6 cellular contexts compared by ENCODE assay signal in the genomic region with DNA sequence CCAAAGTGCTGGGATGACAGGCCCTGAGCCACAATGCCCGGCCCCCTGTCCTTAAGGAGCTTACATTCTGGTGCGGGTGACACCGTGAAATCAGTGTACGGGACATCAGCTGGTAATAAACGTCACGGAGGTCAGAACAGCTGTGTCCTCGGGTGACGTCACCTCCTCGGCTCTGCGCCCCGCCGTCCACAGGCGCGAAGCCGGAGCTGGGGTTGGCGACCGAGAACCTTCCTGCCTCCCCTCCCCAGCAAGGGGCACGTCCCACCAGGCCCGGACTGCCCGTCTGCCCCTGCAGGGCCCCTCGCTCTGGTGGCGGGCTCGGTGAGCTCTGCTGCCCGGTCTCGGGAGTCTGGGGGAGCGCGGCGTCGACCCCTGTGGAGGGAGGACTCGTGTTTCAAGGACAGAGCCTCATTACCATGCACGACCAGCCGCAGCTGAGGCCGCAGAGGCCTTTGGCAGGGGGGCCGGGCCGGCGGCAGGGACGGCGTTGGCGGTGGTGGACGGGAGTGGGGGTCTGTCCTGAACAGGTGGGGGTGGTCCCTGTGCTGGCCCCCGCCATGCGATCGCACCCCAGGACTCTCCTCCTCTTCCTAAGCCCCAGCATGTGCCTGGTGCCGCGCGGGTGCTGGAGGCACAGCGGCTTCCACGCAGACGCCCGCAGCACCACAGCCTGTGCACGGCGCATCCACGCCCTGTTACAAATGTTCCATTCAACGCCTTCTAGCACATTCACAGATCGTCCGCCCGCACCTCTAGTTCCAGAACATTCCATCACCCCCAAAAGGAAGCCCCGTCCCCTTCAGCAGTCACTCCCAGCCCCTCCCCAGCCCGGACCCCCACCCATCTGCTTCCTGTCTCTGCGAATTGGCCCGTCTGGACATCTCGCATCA. TPM values are rescaled to one million over a fixed set of nuclear protein-coding genes. Genes with fewer than 3 reads are reported as not detected.
DNase-seq lines count a peak whose midpoint lies in the region; ATAC-seq and TF ChIP-seq lines count a peak whose summit lies in the region.

No MANE protein-coding gene starts in this region.

- peak overlapping the region in 5 of 7 donors; percentile 12 to 75 (median 42) for H3K27ac Mint-ChIP-seq in CD14-positive monocyte
- H3K27ac Mint-ChIP-seq in activated T-helper 2 cell treated with anti-CD3 and anti-CD28 coated beads, Interferon-gamma antibody, Interleukin-2, Interleukin-4, amounts not matched to agents 10 μg/mL and 5 μg/mL and 100 μg/mL, durations not matched to agents 14 hours and 24 hours and 36 hours, result no peak overlapping the region

- H3K9me3 Mint-ChIP-seq in CD14-positive monocyte, result peaks cover 0 to 36% (median 14%) of the 10 kb centered on the region in 7 donors
- H3K9me3 Mint-ChIP-seq in activated T-helper 2 cell treated with anti-CD3 and anti-CD28 coated beads, Interferon-gamma antibody, Interleukin-2, Interleukin-4, amounts not matched to agents 10 μg/mL and 5 μg/mL and 100 μg/mL, durations not matched to agents 14 hours and 24 hours and 36 hours, result no peaks in the 10 kb centered on the region

- peaks cover 64 to 80% (median 76%) of the 10 kb centered on the region in 3 donors for H3K27me3 Mint-ChIP-seq in CD14-positive monocyte (ENCODE audit: low read depth in 3 of 3)
- peaks cover 51% of the 10 kb centered on the region for H3K27me3 Mint-ChIP-seq in activated T-helper 2 cell treated with anti-CD3 and anti-CD28 coated beads, Interferon-gamma antibody, Interleukin-2, Interleukin-4, amounts not matched to agents 10 μg/mL and 5 μg/mL and 100 μg/mL, durations not matched to agents 14 hours and 24 hours and 36 hours (ENCODE audit: low read depth)

- intact Hi-C loops in CD14-positive monocyte (cut with micrococcal nuclease), result no loop called here
- intact Hi-C loops in activated T-helper 2 cell treated with anti-CD3 and anti-CD28 coated beads, Interferon-gamma antibody, Interleukin-2, Interleukin-4, amounts not matched to agents 10 μg/mL and 5 μg/mL and 100 μg/mL, durations not matched to agents 14 hours and 24 hours and 36 hours (cut with micrococcal nuclease), result no loop called here

- no peak for ATAC-seq in HG03571 (IDR thresholded peaks at IDR 0.05; ENCODE audit: unreplicated experiment)

- no peak for TF ChIP-seq CTCF in CD14-positive monocyte (IDR thresholded peaks at IDR 0.05)

- peak overlapping the region; percentile 37 to 84 for H3K4me3 Mint-ChIP-seq in CD14-positive monocyte
- H3K4me3 Mint-ChIP-seq in activated T-helper 2 cell treated with anti-CD3 and anti-CD28 coated beads, Interferon-gamma antibody, Interleukin-2, Interleukin-4, amounts not matched to agents 10 μg/mL and 5 μg/mL and 100 μg/mL, durations not matched to agents 14 hours and 24 hours and 36 hours (ENCODE audit: low read depth), result no peak overlapping the region

- DNase-seq in CD14-positive monocyte (ENCODE audit: low spot score), result peak; percentile 77
- peak; percentile 16 for DNase-seq in amniotic epithelial cell (ENCODE audit: low read depth)
- peak; percentile 90 for DNase-seq in left kidney (ENCODE audit: low read depth, low spot score)
- no peak for DNase-seq in SIG-M5 (lab: John Stamatoyannopoulos, UW)
- DNase-seq in activated T-helper 2 cell treated with anti-CD3 and anti-CD28 coated beads, Interferon-gamma antibody, Interleukin-2, Interleukin-4, amounts not matched to agents 10 μg/mL and 5 μg/mL and 100 μg/mL, durations not matched to agents 14 hours and 24 hours and 36 hours (ENCODE audit: low spot score), result no peak

- peaks cover 40% of the 10 kb centered on the region for H3K4me1 Mint-ChIP-seq in CD14-positive monocyte
- H3K4me1 Mint-ChIP-seq in activated T-helper 2 cell treated with anti-CD3 and anti-CD28 coated beads, Interferon-gamma antibody, Interleukin-2, Interleukin-4, amounts not matched to agents 10 μg/mL and 5 μg/mL and 100 μg/mL, durations not matched to agents 14 hours and 24 hours and 36 hours (ENCODE audit: low read depth), result peaks cover 4% of the 10 kb centered on the region

- H3K36me3 Mint-ChIP-seq in CD14-positive monocyte, result peaks cover 9 to 20% of the 10 kb centered on the region in 2 donors
- no peaks in the 10 kb centered on the region for H3K36me3 Mint-ChIP-seq in activated T-helper 2 cell treated with anti-CD3 and anti-CD28 coated beads, Interferon-gamma antibody, Interleukin-2, Interleukin-4, amounts not matched to agents 10 μg/mL and 5 μg/mL and 100 μg/mL, durations not matched to agents 14 hours and 24 hours and 36 hours (ENCODE audit: low read depth)

RNA-seq across cellular contexts. Expression of a gene that starts 5.4 kb away (rescaled TPM):
- 1 to 10 TPM; 2.2 to 2.8 TPM for polyA plus RNA-seq in CD14-positive monocyte
- 0.23 TPM in 1 of 2 replicates, not detected in the other for total RNA-seq in activated T-helper 2 cell treated with anti-CD3 and anti-CD28 coated beads, Interferon-gamma antibody, Interleukin-2, Interleukin-4, amounts not matched to agents 10 μg/mL and 5 μg/mL and 100 μg/mL, durations not matched to agents 14 hours and 24 hours and 36 hours

RNA-seq across cellular contexts. Expression of a gene that starts 20.6 kb away (rescaled TPM):
- 1 to 10 TPM; 2.9 to 6.3 TPM for polyA plus RNA-seq in CD14-positive monocyte
- total RNA-seq in activated T-helper 2 cell treated with anti-CD3 and anti-CD28 coated beads, Interferon-gamma antibody, Interleukin-2, Interleukin-4, amounts not matched to agents 10 μg/mL and 5 μg/mL and 100 μg/mL, durations not matched to agents 14 hours and 24 hours and 36 hours, result 0.11 and 0.18 TPM in 2 replicates

RNA-seq across cellular contexts. Expression of a gene that starts 25.8 kb away (rescaled TPM):
- 100 to 1,000 TPM in 1 of 2 donors, 10 to 100 TPM in 1; 98.6 to 132 TPM for polyA plus RNA-seq in CD14-positive monocyte
- 142 and 171 TPM in 2 replicates for total RNA-seq in activated T-helper 2 cell treated with anti-CD3 and anti-CD28 coated beads, Interferon-gamma antibody, Interleukin-2, Interleukin-4, amounts not matched to agents 10 μg/mL and 5 μg/mL and 100 μg/mL, durations not matched to agents 14 hours and 24 hours and 36 hours

RNA-seq across cellular contexts. Expression of a gene that starts 25.9 kb away (rescaled TPM):
- 1 to 10 TPM; 5.7 to 8.7 TPM for polyA plus RNA-seq in CD14-positive monocyte
- 60.8 and 69.5 TPM in 2 replicates for total RNA-seq in activated T-helper 2 cell treated with anti-CD3 and anti-CD28 coated beads, Interferon-gamma antibody, Interleukin-2, Interleukin-4, amounts not matched to agents 10 μg/mL and 5 μg/mL and 100 μg/mL, durations not matched to agents 14 hours and 24 hours and 36 hours

RNA-seq across cellular contexts. Expression of a gene that starts 46.3 kb away (rescaled TPM):
- under 1 TPM; 0.38 to 0.50 TPM for polyA plus RNA-seq in CD14-positive monocyte
- 0.21 and 0.67 TPM in 2 replicates for total RNA-seq in activated T-helper 2 cell treated with anti-CD3 and anti-CD28 coated beads, Interferon-gamma antibody, Interleukin-2, Interleukin-4, amounts not matched to agents 10 μg/mL and 5 μg/mL and 100 μg/mL, durations not matched to agents 14 hours and 24 hours and 36 hours

Comparison
In these comparisons a context has a peak if more than half of its experiments do, and no peak if none do; other contexts are left out.
1. DNase-seq: peak in CD14-positive monocyte (single experiment), amniotic epithelial cell (single experiment) and left kidney (single experiment); none in SIG-M5 (single experiment) and activated T-helper 2 cell treated with anti-CD3 and anti-CD28 coated beads, Interferon-gamma antibody, Interleukin-2, Interleukin-4, amounts not matched to agents 10 μg/mL and 5 μg/mL and 100 μg/mL, durations not matched to agents 14 hours and 24 hours and 36 hours (single experiment).